8 cellular contexts compared by ENCODE assay signal in the genomic region with DNA sequence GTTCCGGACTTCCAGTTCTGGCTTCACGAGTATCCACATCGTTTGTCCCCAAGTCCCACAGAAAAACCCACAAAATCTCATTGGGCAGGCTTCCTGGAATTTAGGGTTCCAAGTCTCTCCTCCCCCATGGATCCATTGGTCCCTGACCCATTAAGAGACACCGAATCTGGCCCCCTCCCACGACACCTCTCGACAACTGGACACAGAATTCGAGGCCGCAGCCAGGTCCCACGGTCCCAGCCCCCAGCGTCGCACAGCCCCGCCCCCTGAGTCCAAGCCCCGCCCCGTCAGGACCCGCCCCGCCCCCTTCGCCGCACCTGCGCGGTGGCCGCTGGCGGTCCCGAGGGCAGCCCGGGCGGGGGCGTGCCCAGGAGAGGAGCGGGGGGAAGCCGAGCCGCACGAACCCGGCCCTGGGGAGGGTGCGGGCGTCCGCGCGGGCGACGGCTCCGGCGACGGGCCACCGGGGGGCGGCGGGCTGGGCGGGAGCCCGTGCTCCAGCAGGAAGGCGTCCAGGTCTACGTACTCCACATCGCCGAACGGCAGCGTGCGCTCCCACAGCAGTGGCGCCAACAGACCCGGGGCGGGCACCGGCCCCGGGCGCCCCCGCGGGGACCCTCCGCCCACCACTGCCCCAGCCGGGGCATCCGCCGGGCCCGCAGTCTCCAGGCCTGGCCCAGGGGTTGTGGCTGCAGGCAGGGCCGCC. TPM values are rescaled to one million over a fixed set of nuclear protein-coding genes. Genes with fewer than 3 reads are reported as not detected.
DNase-seq lines count a peak whose midpoint lies in the region; ATAC-seq and TF ChIP-seq lines count a peak whose summit lies in the region.

No MANE protein-coding gene starts in this region.

- peak; percentile 64 to 81 (median 67) for DNase-seq in CD8-positive, alpha-beta memory T cell
- peak in 1 of 2 experiments; percentile 46 for DNase-seq in SJSA1 (ENCODE audit: low read depth in 1 of 2, low spot score in 2 of 2)
- peak; percentile 76 to 78 for DNase-seq in heart right ventricle
- DNase-seq in progenitor cell of endocrine pancreas (ENCODE audit: low spot score, unreplicated experiment): no peak
- DNase-seq in cortex of kidney (lab: John Stamatoyannopoulos, UW): no peak

- H3K9me3 Mint-ChIP-seq in CD8-positive, alpha-beta memory T cell: peaks cover 0 to 2% (median 0%) of the 10 kb centered on the region in 5 donors
- H3K9me3 Mint-ChIP-seq in activated naive CD4-positive, alpha-beta T cell treated with anti-CD3 and anti-CD28 coated beads, Interleukin-2, amount 50 U/mL, for 24 hours: no peaks in the 10 kb centered on the region
- H3K9me3 Mint-ChIP-seq in progenitor cell of endocrine pancreas (ENCODE audit: low read depth): no peaks in the 10 kb centered on the region

- 1 to 2% methylated on average over 50 to 66 of the region's 67 CpGs for WGBS in heart right ventricle, 2 donors

- TF ChIP-seq CTCF in heart right ventricle (IDR thresholded peaks at IDR 0.05) (no peak), progenitor cell of endocrine pancreas (IDR thresholded peaks at IDR 0.05; ENCODE audit: unreplicated experiment) (no peak)

- peaks cover 35 to 66% (median 40%) of the 10 kb centered on the region in 3 donors for H3K4me1 Mint-ChIP-seq in CD8-positive, alpha-beta memory T cell
- H3K4me1 Mint-ChIP-seq in activated naive CD4-positive, alpha-beta T cell treated with anti-CD3 and anti-CD28 coated beads, Interleukin-2, amount 50 U/mL, for 24 hours: peaks cover 49% of the 10 kb centered on the region
- H3K4me1 Mint-ChIP-seq in progenitor cell of endocrine pancreas (ENCODE audit: low read depth): peaks cover 18% of the 10 kb centered on the region

- H3K36me3 ChIP-seq in CD8-positive, alpha-beta memory T cell (ENCODE audit: insufficient read depth, low read length): peaks cover 24% of the 10 kb centered on the region
- H3K36me3 ChIP-seq in SJSA1 (no peaks in the 10 kb centered on the region), heart right ventricle (peaks cover 0 to 30% (median 3%) of the 10 kb centered on the region in 9 donors)

- no peaks in the 10 kb centered on the region for H3K27me3 ChIP-seq in CD8-positive, alpha-beta memory T cell (ENCODE audit: insufficient read depth, low read length, poor library complexity, severe bottlenecking)
- peaks cover 5% of the 10 kb centered on the region; the same call in 1 of the 2 replicates for H3K27me3 ChIP-seq in SJSA1 (replicated peaks)
- H3K27me3 ChIP-seq in heart right ventricle: no peaks in the 10 kb centered on the region

- intact Hi-C loops in heart right ventricle (cut with DNase I): loop anchor here in 3 of 10 donors (5.0 to 10.0 kb wide), 2 partner anchors 329 to 522 kb away; a partner anchor contains a TSS

- no peaks in the 10 kb centered on the region for H3K9me3 ChIP-seq in CD8-positive, alpha-beta memory T cell (ENCODE audit: low read length)
- H3K9me3 ChIP-seq in SJSA1 (replicated peaks) (no peaks in the 10 kb centered on the region), heart right ventricle (no peaks in the 10 kb centered on the region)

- peaks cover 45% of the 10 kb centered on the region for H3K4me1 ChIP-seq in CD8-positive, alpha-beta memory T cell (ENCODE audit: insufficient read depth, low read length)
- H3K4me1 ChIP-seq in SJSA1 (replicated peaks): peaks cover 37% of the 10 kb centered on the region
- H3K4me1 ChIP-seq in heart right ventricle: peaks cover 19 to 72% (median 59%) of the 10 kb centered on the region in 9 donors

- H3K36me3 Mint-ChIP-seq in CD8-positive, alpha-beta memory T cell: peaks cover 0 to 48% (median 0%) of the 10 kb centered on the region in 3 donors
- no peaks in the 10 kb centered on the region for H3K36me3 Mint-ChIP-seq in activated naive CD4-positive, alpha-beta T cell treated with anti-CD3 and anti-CD28 coated beads, Interleukin-2, amount 50 U/mL, for 24 hours
- no peaks in the 10 kb centered on the region for H3K36me3 Mint-ChIP-seq in progenitor cell of endocrine pancreas (ENCODE audit: insufficient read depth)

- peak overlapping the region; percentile 89 to 98 (median 94) for H3K27ac Mint-ChIP-seq in CD8-positive, alpha-beta memory T cell
- H3K27ac Mint-ChIP-seq in activated naive CD4-positive, alpha-beta T cell treated with anti-CD3 and anti-CD28 coated beads, Interleukin-2, amount 50 U/mL, for 24 hours: peak overlapping the region; percentile 82
- H3K27ac Mint-ChIP-seq in progenitor cell of endocrine pancreas: peak overlapping the region; percentile 91

- H3K27me3 Mint-ChIP-seq in CD8-positive, alpha-beta memory T cell: peaks cover 0 to 2% of the 10 kb centered on the region in 2 donors
- no peaks in the 10 kb centered on the region for H3K27me3 Mint-ChIP-seq in activated naive CD4-positive, alpha-beta T cell treated with anti-CD3 and anti-CD28 coated beads, Interleukin-2, amount 50 U/mL, for 24 hours
- H3K27me3 Mint-ChIP-seq in progenitor cell of endocrine pancreas: peaks cover 11% of the 10 kb centered on the region

- POLR2A ChIA-PET in CD8-positive, alpha-beta memory T cell (lab: Charles Lee): interaction anchor here (2.7 to 2.8 kb wide), 2 partner anchors 10 to 16 kb away, joined by 13 to 23 read pairs; a partner anchor contains a TSS

- CTCF ChIA-PET in CD8-positive, alpha-beta memory T cell (lab: Charles Lee): interaction anchor here (1.5 to 2.7 kb wide), 2 partner anchors 12 to 146 kb away, joined by 3 to 9 read pairs; no protein-coding TSS in a partner anchor

- ATAC-seq in HG03280 (IDR thresholded peaks at IDR 0.05; ENCODE audit: unreplicated experiment): peak; percentile 23
- peak; percentile 27 to 48 (median 38) for ATAC-seq in heart right ventricle
- ATAC-seq in GM18511 (IDR thresholded peaks at IDR 0.05; ENCODE audit: unreplicated experiment): no peak

- peak overlapping the region; percentile 86 to 100 (median 98) for H3K4me3 Mint-ChIP-seq in CD8-positive, alpha-beta memory T cell
- peak overlapping the region; percentile 84 for H3K4me3 Mint-ChIP-seq in activated naive CD4-positive, alpha-beta T cell treated with anti-CD3 and anti-CD28 coated beads, Interleukin-2, amount 50 U/mL, for 24 hours
- peak overlapping the region; percentile 85 for H3K4me3 Mint-ChIP-seq in progenitor cell of endocrine pancreas (ENCODE audit: low read depth)

- H3K27ac ChIP-seq in CD8-positive, alpha-beta memory T cell (ENCODE audit: low read depth, low read length): peak overlapping the region; percentile 97
- H3K27ac ChIP-seq in SJSA1 (no peak overlapping the region), heart right ventricle (peak overlapping the region; percentile 67 to 98 (median 96))

- peak overlapping the region; percentile 97 for H3K4me3 ChIP-seq in CD8-positive, alpha-beta memory T cell (ENCODE audit: low read length)
- H3K4me3 ChIP-seq in SJSA1 (peak overlapping the region; percentile 31), heart right ventricle (peak overlapping the region; percentile 15 to 92 (median 75))

RNA-seq across cellular contexts. Expression of a gene that starts 1.8 kb away (rescaled TPM):
- 10 to 100 TPM; 10.9 to 12.1 TPM for total RNA-seq in CD8-positive, alpha-beta memory T cell
- 84.1 TPM for polyA plus RNA-seq in CD8-positive, alpha-beta memory T cell
- total RNA-seq in SJSA1 (2014; rRNA removed; shearing (Covaris generic)): 2.2 and 2.7 TPM in 2 replicates
- 10 to 100 TPM in 8 of 10 donors, 1 to 10 TPM in 2; 2.4 to 30.0 (median 12.8) TPM for total RNA-seq in heart right ventricle
- polyA plus RNA-seq in heart right ventricle: 10 to 100 TPM in 1 of 2 donors, 1 to 10 TPM in 1; 5.8 to 11.6 TPM
- 5.1 and 5.3 TPM in 2 replicates for total RNA-seq in progenitor cell of endocrine pancreas

RNA-seq across cellular contexts. Expression of a gene that starts 10.6 kb away (rescaled TPM):
- 10 to 100 TPM; 12.7 to 13.0 TPM for total RNA-seq in CD8-positive, alpha-beta memory T cell
- polyA plus RNA-seq in CD8-positive, alpha-beta memory T cell: 8.3 TPM
- total RNA-seq in SJSA1 (2014; rRNA removed; shearing (Covaris generic)): not detected in 2 replicates
- total RNA-seq in heart right ventricle (1 to 10 TPM; 1.8 to 9.6 (median 3.8) TPM), progenitor cell of endocrine pancreas (8.9 and 9.6 TPM in 2 replicates)
- 10 to 100 TPM in 1 of 2 donors, 1 to 10 TPM in 1; 3.2 to 24.5 TPM for polyA plus RNA-seq in heart right ventricle

RNA-seq across cellular contexts. Expression of a gene that starts 16.1 kb away (rescaled TPM):
- total RNA-seq in CD8-positive, alpha-beta memory T cell: 10 to 100 TPM; 37.5 to 38.5 TPM
- 10.2 TPM for polyA plus RNA-seq in CD8-positive, alpha-beta memory T cell
- 7.1 and 8.8 TPM in 2 replicates for total RNA-seq in SJSA1 (2014; rRNA removed; shearing (Covaris generic))
- total RNA-seq in heart right ventricle (10 to 100 TPM in 2 of 10 donors, 1 to 10 TPM in 8; 5.7 to 13.0 (median 7.7) TPM), progenitor cell of endocrine pancreas (137 and 138 TPM in 2 replicates)
- 10 to 100 TPM in 1 of 2 donors, 1 to 10 TPM in 1; 8.7 to 15.9 TPM for polyA plus RNA-seq in heart right ventricle

RNA-seq across cellular contexts. Expression of a gene that starts 16.4 kb away (rescaled TPM):
- total RNA-seq in CD8-positive, alpha-beta memory T cell: 1,000 to 10,000 TPM; 1,778 to 1,810 TPM
- 1,821 TPM for polyA plus RNA-seq in CD8-positive, alpha-beta memory T cell
- total RNA-seq in SJSA1 (2014; rRNA removed; shearing (Covaris generic)): 1,668 and 2,023 TPM in 2 replicates
- 100 to 1,000 TPM; 493 to 753 (median 543) TPM for total RNA-seq in heart right ventricle
- polyA plus RNA-seq in heart right ventricle: 1,000 to 10,000 TPM; 1,418 to 2,257 TPM
- total RNA-seq in progenitor cell of endocrine pancreas: 1,379 and 1,392 TPM in 2 replicates

RNA-seq across cellular contexts. Expression of a gene that starts 20.5 kb away (rescaled TPM):
- 1 to 10 TPM; 3.7 to 5.4 TPM for total RNA-seq in CD8-positive, alpha-beta memory T cell
- polyA plus RNA-seq in CD8-positive, alpha-beta memory T cell: not detected
- 0.11 TPM in 1 of 2 replicates, not detected in the other for total RNA-seq in SJSA1 (2014; rRNA removed; shearing (Covaris generic))
- not detected for total RNA-seq in heart right ventricle
- polyA plus RNA-seq in heart right ventricle: under 1 TPM in 1 of 2 donors, not detected in 1; 0.01 TPM
- total RNA-seq in progenitor cell of endocrine pancreas: 3.8 and 4.3 TPM in 2 replicates

Comparison
In these comparisons a context has a peak if more than half of its experiments do, and no peak if none do; other contexts are left out.
1. DNase-seq: peak in CD8-positive, alpha-beta memory T cell (5 of 5) and heart right ventricle (2 of 2); none in progenitor cell of endocrine pancreas (single experiment) and cortex of kidney (single experiment).
2. H3K4me3 ChIP-seq: peak in every context shown above with its lines; median percentile 97 in CD8-positive, alpha-beta memory T cell; 75 in heart right ventricle; 31 in SJSA1.
3. Peak in every context shown above with its lines, with median percentiles within 50 percentile points of each other: H3K27ac Mint-ChIP-seq and H3K4me3 Mint-ChIP-seq.